ENCODE assay signal across 16 cellular contexts in the genomic region with DNA sequence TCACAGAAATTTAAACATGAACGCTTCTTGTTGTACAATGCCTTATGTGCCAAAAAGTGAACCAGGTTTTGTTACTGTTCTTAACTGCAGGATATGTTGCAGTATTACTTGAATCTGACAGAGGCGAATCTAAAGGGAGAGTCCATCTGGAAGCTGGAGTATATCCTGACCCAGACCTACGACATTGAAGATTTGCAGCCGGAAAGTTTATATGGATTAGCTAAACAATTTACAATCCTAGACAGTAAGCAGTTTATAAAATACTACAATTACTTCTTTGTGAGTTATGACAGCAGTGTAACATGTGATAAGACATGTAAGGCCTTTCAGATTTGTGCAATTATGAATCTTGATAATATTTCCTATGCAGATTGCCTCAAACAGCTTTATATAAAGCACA. TPM values are rescaled to one million over a fixed set of nuclear protein-coding genes. Genes with fewer than 3 reads are reported as not detected.
A peak's percentile ranks its signal among the peaks of the same experiment; 100 is the strongest.
DNase-seq lines count a peak whose midpoint lies in the region; ATAC-seq and TF ChIP-seq lines count a peak whose summit lies in the region.
"Had no signal": no experiment of that assay in that cellular context is flagged by ENCODE, and none has a peak within 500 bp of the region (broad histone marks: within the 10 kb centered on the region; RNA-seq: fewer than 3 reads in every experiment).

No MANE protein-coding gene starts in this region.

- no peaks in the 10 kb centered on the region for H3K4me1 ChIP-seq in lower lobe of right lung
- H3K4me1 ChIP-seq: A549, Caco-2 had no signal

- POLR2A ChIA-PET in GM10248 (lab: Yijun Ruan, JAX): no interaction called here

- H3K9ac ChIP-seq in SK-N-MC (ENCODE audit: insufficient read length): no peak overlapping the region

- H3K36me3 Mint-ChIP-seq in nephron (ENCODE audit: low read depth): peaks cover 14% of the 10 kb centered on the region
- H3K36me3 Mint-ChIP-seq: CD8-positive, alpha-beta T cell had no signal

- CTCF ChIA-PET in GM10248 (lab: Yijun Ruan, JAX): no interaction called here

- peak overlapping the region; percentile 31 to 67 (median 37) for H3K27ac Mint-ChIP-seq in nephron
- H3K27ac Mint-ChIP-seq: CD8-positive, alpha-beta T cell had no signal

- H3K4me3 Mint-ChIP-seq in nephron: no peak overlapping the region
- H3K4me3 Mint-ChIP-seq: CD14-positive monocyte; CD8-positive, alpha-beta T cell had no signal

- ATAC-seq in lower lobe of right lung: no peak
- ATAC-seq: A549; CD8-positive, alpha-beta T cell; GM12878; HCT116 had no signal

- no peaks in the 10 kb centered on the region for H3K9me3 Mint-ChIP-seq in nephron
- H3K9me3 Mint-ChIP-seq: CD8-positive, alpha-beta T cell had no signal

- TF ChIP-seq CTCF in nephron (IDR thresholded peaks at IDR 0.05; ENCODE audit: unreplicated experiment in 3 of 3) (no peak), GM10248 (IDR thresholded peaks at IDR 0.05; ENCODE audit: control extremely low read depth, extremely low read depth, low read depth, missing control alignments) (no peak), lower lobe of right lung (IDR thresholded peaks at IDR 0.05) (no peak)

- H3K4me1 Mint-ChIP-seq in nephron: peaks cover 7% of the 10 kb centered on the region
- H3K4me1 Mint-ChIP-seq: CD14-positive monocyte had no signal

- intact Hi-C loops in lower lobe of right lung (cut with DNase I): no loop called here

- H3K27me3 Mint-ChIP-seq in nephron (ENCODE audit: low read depth): no peaks in the 10 kb centered on the region

- H3K36me3 ChIP-seq in SK-N-MC (ENCODE audit: insufficient read depth, low read length) (peaks cover 7% of the 10 kb centered on the region; the same call in 1 of the 2 replicates), lower lobe of right lung (peaks cover 13% of the 10 kb centered on the region)

- H3K9me3 ChIP-seq in SK-N-MC (ENCODE audit: low read depth, low read length) (no peaks in the 10 kb centered on the region), lower lobe of right lung (no peaks in the 10 kb centered on the region)
- H3K9me3 ChIP-seq: A549, Caco-2 had no signal

- H3K27ac ChIP-seq in SK-N-MC (peak overlapping the region; percentile 89), lower lobe of right lung (no peak overlapping the region)
- H3K27ac ChIP-seq: A549 had no signal

- no peak for DNase-seq in SK-N-MC (ENCODE audit: low read depth, low spot score)
- peak; percentile 74 for DNase-seq in foreskin melanocyte
- DNase-seq in GM10248 (ENCODE audit: extremely low spot score): no peak
- DNase-seq in lower lobe of right lung: no peak
- DNase-seq in DMS79 (lab: John Stamatoyannopoulos, UW): no peak
- DNase-seq: Caco-2; CD8-positive, alpha-beta T cell; DMS53 had no signal

- no peaks in the 10 kb centered on the region for H3K27me3 ChIP-seq in lower lobe of right lung (ENCODE audit: low read depth)

- H3K4me3 ChIP-seq in SK-N-MC (peak overlapping the region; percentile 14; the same call in 1 of the 2 replicates), lower lobe of right lung (no peak overlapping the region)
- H3K4me3 ChIP-seq: A549, GM12878 had no signal

RNA-seq across cellular contexts. Expression of a gene that starts 19.9 kb away (rescaled TPM):
- 17.9 TPM for total RNA-seq in lower lobe of right lung
- total RNA-seq: CD8-positive, alpha-beta T cell had no signal

RNA-seq across cellular contexts. Expression of a gene that starts 29.5 kb away (rescaled TPM):
- total RNA-seq in lower lobe of right lung: not detected
- total RNA-seq: Caco-2; CD8-positive, alpha-beta T cell; Daoy; GM12878; H4; HT-29 had no signal
